In genomic region chr3:37937156-37937555, GRCh38 we compare ENCODE assay signal across 17 cellular contexts. TPM values are rescaled to one million over a fixed set of nuclear protein-coding genes. Genes with fewer than 3 reads are reported as not detected.
A peak's percentile ranks its signal among the peaks of the same experiment; 100 is the strongest.
DNase-seq lines count a peak whose midpoint lies in the region; ATAC-seq and TF ChIP-seq lines count a peak whose summit lies in the region.
"Had no signal": no experiment of that assay in that cellular context is flagged by ENCODE, and none has a peak within 500 bp of the region (broad histone marks: within the 10 kb centered on the region; RNA-seq: fewer than 3 reads in every experiment).

No MANE protein-coding gene starts in this region.

- H3K36me3 Mint-ChIP-seq in mesothelial cell of epicardium: no peaks in the 10 kb centered on the region

- H3K4me3 ChIP-seq in body of pancreas (no peak overlapping the region), upper lobe of right lung (no peak overlapping the region)

- ATAC-seq in body of pancreas (no peak), upper lobe of right lung (no peak)

- H3K9me3 ChIP-seq in body of pancreas (no peaks in the 10 kb centered on the region), upper lobe of right lung (no peaks in the 10 kb centered on the region)

- H3K27ac ChIP-seq in body of pancreas (peak overlapping the region; percentile 32 to 73 (median 42)), upper lobe of right lung (peak overlapping the region; percentile 71)

- no peak overlapping the region for H3K4me3 Mint-ChIP-seq in mesothelial cell of epicardium
- H3K4me3 Mint-ChIP-seq: activated CD4-positive, alpha-beta T cell treated with anti-CD3 and anti-CD28 coated beads, Interleukin-2, amount 10 ng/mL, durations not matched to agents 24 days and 14 days had no signal

- H3K36me3 ChIP-seq in body of pancreas (replicated peaks in 1 of 2; ENCODE audit: insufficient read depth in 1 of 2, low read depth in 2 of 2) (no peaks in the 10 kb centered on the region), upper lobe of right lung (no peaks in the 10 kb centered on the region)

- H3K4me1 Mint-ChIP-seq in mesothelial cell of epicardium: peaks cover 61% of the 10 kb centered on the region
- H3K4me1 Mint-ChIP-seq: activated CD4-positive, alpha-beta T cell treated with anti-CD3 and anti-CD28 coated beads, Interleukin-2, amount 10 ng/mL, durations not matched to agents 24 days and 14 days had no signal

- H3K4me1 ChIP-seq in body of pancreas (peaks cover 48% of the 10 kb centered on the region), upper lobe of right lung (peaks cover 32% of the 10 kb centered on the region)

- WGBS in body of pancreas, 2 donors: 74 to 78% methylated on average over 6 of the region's 6 CpGs

- no peaks in the 10 kb centered on the region for H3K27me3 Mint-ChIP-seq in mesothelial cell of epicardium (ENCODE audit: low read depth)

- no peak for TF ChIP-seq CTCF in body of pancreas (IDR thresholded peaks at IDR 0.05)
- TF ChIP-seq CTCF in mesothelial cell of epicardium (IDR thresholded peaks at IDR 0.05; ENCODE audit: unreplicated experiment): no peak
- no peak for TF ChIP-seq CTCF in upper lobe of right lung (IDR thresholded peaks at IDR 0.05)

- intact Hi-C loops in body of pancreas (cut with DNase I): no loop called here
- intact Hi-C loops in upper lobe of right lung (cut with DNase I): no loop called here

- DNase-seq in DMS 273 (lab: John Stamatoyannopoulos, UW; ENCODE audit: unreplicated experiment) (peak; percentile 45), DMS 273 treated with DMSO at 0.1 percent for 48 hours (lab: John Stamatoyannopoulos, UW) (no peak), body of pancreas (no peak), mesothelial cell of epicardium (ENCODE audit: low spot score in 2 of 2, unreplicated experiment in 2 of 2) (no peak), upper lobe of right lung (no peak), HK-2 (ENCODE audit: unreplicated experiment) (no peak), NCI-H774 (lab: John Stamatoyannopoulos, UW) (no peak)
- DNase-seq in activated CD8-positive, alpha-beta memory T cell treated with anti-CD3 and anti-CD28 coated beads, Interleukin-2, amount 50 U/mL, for 48 hours: no peak
- DNase-seq: 8988T; activated CD4-positive, alpha-beta T cell treated with anti-CD3 and anti-CD28 coated beads, Interleukin-2, amount 10 ng/mL, durations not matched to agents 24 days and 14 days; activated CD8-positive, alpha-beta memory T cell treated with anti-CD3 and anti-CD28 coated beads, Interleukin-2, amount 50 U/mL, for 4 hours; activated gamma-delta T cell treated with Interleukin-2 at 50 U/mL for 16 hours; C1 segment of cervical spinal cord; NCI-H1105; NCI-H526 treated with DMSO at 0.1 percent for 48 hours; OCI-M1; right cardiac atrium had no signal

- TF ChIP-seq POLR2A in body of pancreas (IDR thresholded peaks at IDR 0.05): no peak

- no peaks in the 10 kb centered on the region for H3K27me3 ChIP-seq in body of pancreas
- H3K27me3 ChIP-seq in upper lobe of right lung: no peaks in the 10 kb centered on the region

- H3K27ac Mint-ChIP-seq in mesothelial cell of epicardium: peak overlapping the region; percentile 95
- H3K27ac Mint-ChIP-seq: activated CD4-positive, alpha-beta T cell treated with anti-CD3 and anti-CD28 coated beads, Interleukin-2, amount 10 ng/mL, durations not matched to agents 24 days and 14 days had no signal

- no peaks in the 10 kb centered on the region for H3K9me3 Mint-ChIP-seq in mesothelial cell of epicardium
- H3K9me3 Mint-ChIP-seq: activated CD4-positive, alpha-beta T cell treated with anti-CD3 and anti-CD28 coated beads, Interleukin-2, amount 10 ng/mL, durations not matched to agents 24 days and 14 days had no signal

RNA-seq across cellular contexts. Expression of gene VILL, which starts 53.4 kb away (rescaled TPM):
- total RNA-seq in body of pancreas: 10 to 100 TPM in 1 of 2 donors, 1 to 10 TPM in 1; 3.6 to 10.4 TPM
- total RNA-seq in mesothelial cell of epicardium: 15.3 to 16.7 TPM (median 16.4 TPM) in 3 replicates
- total RNA-seq in upper lobe of right lung: 8.9 TPM
